ENCODE assay signal across 17 cellular contexts in genomic region chr2:234240917-234241316, GRCh38.
DNase-seq lines count a peak whose midpoint lies in the region; ATAC-seq and TF ChIP-seq lines count a peak whose summit lies in the region.
"Had no signal": no experiment of that assay in that cellular context is flagged by ENCODE, and none has a peak within 500 bp of the region (broad histone marks: within the 10 kb centered on the region; RNA-seq: fewer than 3 reads in every experiment).

No MANE protein-coding gene starts in this region.

- no peaks in the 10 kb centered on the region for H4K20me1 ChIP-seq in PC-3 (ENCODE audit: low read length)
- H4K20me1 ChIP-seq in osteoblast (ENCODE audit: insufficient read depth, low read length) = no peaks in the 10 kb centered on the region
- H4K20me1 ChIP-seq in Karpas-422 (ENCODE audit: insufficient read depth, low read depth, low read length) = no peaks in the 10 kb centered on the region
- H4K20me1 ChIP-seq in hepatocyte (ENCODE audit: insufficient read depth, poor library complexity, severe bottlenecking) = no peaks in the 10 kb centered on the region

- H3K4me1 ChIP-seq in PC-3 (ENCODE audit: insufficient read depth, low read length) (peaks cover 53% of the 10 kb centered on the region), osteoblast (ENCODE audit: insufficient read depth, low read length) (peaks cover 43% of the 10 kb centered on the region), Karpas-422 (ENCODE audit: low read length) (no peaks in the 10 kb centered on the region), hepatocyte (ENCODE audit: insufficient read depth) (no peaks in the 10 kb centered on the region)

- POLR2A ChIA-PET in PC-3 (lab: Charles Lee; ENCODE audit: unreplicated experiment) = no interaction called here

- no peaks in the 10 kb centered on the region for H3K79me2 ChIP-seq in PC-3 (ENCODE audit: low read length)
- H3K79me2 ChIP-seq in osteoblast (ENCODE audit: insufficient read depth, low read length) = no peaks in the 10 kb centered on the region
- no peaks in the 10 kb centered on the region for H3K79me2 ChIP-seq in Karpas-422 (ENCODE audit: low read length)
- H3K79me2 ChIP-seq in hepatocyte = no peaks in the 10 kb centered on the region

- H3K9me3 ChIP-seq in PC-3 (ENCODE audit: low read length) (0 out of 2 replicates have a peak, but pooled peaks cover 7% of the 10 kb centered on the region), osteoblast (ENCODE audit: low read depth, low read length) (no peaks in the 10 kb centered on the region), Karpas-422 (ENCODE audit: low read length) (no peaks in the 10 kb centered on the region), hepatocyte (ENCODE audit: low read depth) (no peaks in the 10 kb centered on the region)

- H3K27ac ChIP-seq in PC-3 (ENCODE audit: low read length) (peak overlapping the region; percentile 99), epithelial cell of prostate (peak overlapping the region; percentile 94), osteoblast (ENCODE audit: low read depth, low read length) (peak overlapping the region; percentile 65), Karpas-422 (ENCODE audit: low read length) (no peak overlapping the region), hepatocyte (no peak overlapping the region)

- ATAC-seq in PC-3 (peak; percentile 9), HG03175 (IDR thresholded peaks at IDR 0.05; ENCODE audit: unreplicated experiment) (no peak)

- H2AFZ ChIP-seq in PC-3 (ENCODE audit: low read length) (no peak overlapping the region), osteoblast (ENCODE audit: low read length) (peak overlapping the region; percentile 54), Karpas-422 (ENCODE audit: low read length) (no peak overlapping the region), hepatocyte (no peak overlapping the region)

- H3K27me3 ChIP-seq in PC-3 (ENCODE audit: low read length) = no peaks in the 10 kb centered on the region
- H3K27me3 ChIP-seq in osteoblast (ENCODE audit: insufficient read depth, low read length) = no peaks in the 10 kb centered on the region
- H3K27me3 ChIP-seq in Karpas-422 (ENCODE audit: low read length) = no peaks in the 10 kb centered on the region
- H3K27me3 ChIP-seq in hepatocyte = no peaks in the 10 kb centered on the region

- CTCF ChIA-PET in PC-3 (lab: Charles Lee) = no interaction called here

- DNase-seq in Daoy (ENCODE audit: low read depth) = peak; percentile 90
- peak; percentile 65 for DNase-seq in PC-3
- no peak for DNase-seq in epithelial cell of prostate (ENCODE audit: low read depth, low spot score)
- DNase-seq in osteoblast (ENCODE audit: insufficient read length, low spot score, missing footprints) = peak; percentile 62
- DNase-seq in Karpas-422 = no peak
- no peak for DNase-seq in SW 1271 (lab: John Stamatoyannopoulos, UW)
- no peak for DNase-seq in hepatocyte (ENCODE audit: low spot score)
- DNase-seq: activated naive CD4-positive, alpha-beta T cell; C1 segment of cervical spinal cord; effector CD4-positive, alpha-beta T cell; islet precursor cell; NCI-H1436; NCI-H2227 treated with DMSO at 0.1 percent for 48 hours; posterior cingulate gyrus; stimulated activated CD4-positive, alpha-beta T cell treated with anti-CD3 and anti-CD28 coated beads, Interleukin-15, amount 100 ng/mL, for 24 hours; substantia nigra had no signal

- no peaks in the 10 kb centered on the region for H3K9me2 ChIP-seq in PC-3 (replicated peaks; ENCODE audit: low read length)
- no peaks in the 10 kb centered on the region for H3K9me2 ChIP-seq in Karpas-422 (replicated peaks; ENCODE audit: insufficient read depth, low read length)
- H3K9me2 ChIP-seq in hepatocyte (replicated peaks; ENCODE audit: insufficient read depth) = no peaks in the 10 kb centered on the region

- 82% methylated on average over 2 of the region's 2 CpGs for WGBS in hepatocyte (ENCODE audit: low lambda C conversion rate, missing lambda C conversion rate)

- TF ChIP-seq CTCF in PC-3 (conservative IDR thresholded peaks at IDR 0.05; ENCODE audit: low read depth, low read length) (no peak), osteoblast (IDR thresholded peaks at IDR 0.05; ENCODE audit: extremely low read depth, low read depth, low read length) (no peak), hepatocyte (IDR thresholded peaks at IDR 0.05; ENCODE audit: poor library complexity) (no peak)

- intact Hi-C loops in PC-3 (cut with micrococcal nuclease) = loop anchor here (2.0 kb wide), 1 partner anchor 16 kb away; no protein-coding TSS in a partner anchor

- H3K36me3 ChIP-seq in PC-3 (ENCODE audit: low read depth, low read length) (no peaks in the 10 kb centered on the region; the same call in 1 of the 2 replicates), osteoblast (ENCODE audit: insufficient read depth, low read length) (no peaks in the 10 kb centered on the region), Karpas-422 (ENCODE audit: insufficient read depth, low read length) (no peaks in the 10 kb centered on the region), hepatocyte (replicated peaks; ENCODE audit: insufficient read depth, low read depth) (no peaks in the 10 kb centered on the region)

- H3K4me3 ChIP-seq in PC-3 (ENCODE audit: low read length) (no peak overlapping the region), osteoblast (ENCODE audit: insufficient read depth, low read length) (no peak overlapping the region), Karpas-422 (ENCODE audit: low read length) (no peak overlapping the region), hepatocyte (no peak overlapping the region)

- H3F3A ChIP-seq in PC-3 (ENCODE audit: low read length, unreplicated experiment) = peaks cover 8% of the 10 kb centered on the region

- H3K9ac ChIP-seq in PC-3 (ENCODE audit: low read length) (peak overlapping the region; percentile 80), Karpas-422 (ENCODE audit: low read length) (no peak overlapping the region)

- H3K4me2 ChIP-seq in PC-3 (ENCODE audit: low read length) = peak overlapping the region; percentile 52
- H3K4me2 ChIP-seq in osteoblast (ENCODE audit: insufficient read depth, low read length) = peak overlapping the region; percentile 48
- H3K4me2 ChIP-seq in Karpas-422 (ENCODE audit: low read depth, low read length, poor library complexity, severe bottlenecking) = no peak overlapping the region
- H3K4me2 ChIP-seq in hepatocyte = no peak overlapping the region

- BruUV-seq in PC-3 (replicated peaks; lab: Mats Ljungman, UMichigan) = no TSS peak

Comparison
In these comparisons a context has a peak if more than half of its experiments do, and no peak if none do; other contexts are left out.
1. DNase-seq: peak in Daoy (single experiment), PC-3 (single experiment) and osteoblast (single experiment); none in epithelial cell of prostate (single experiment), Karpas-422 (single experiment), SW 1271 (0 of 2) and hepatocyte (single experiment).
2. H3K27ac ChIP-seq: peak in PC-3 (single experiment), epithelial cell of prostate (single experiment) and osteoblast (single experiment); none in Karpas-422 (single experiment) and hepatocyte (single experiment).
3. H3K4me2 ChIP-seq: peak in PC-3 (single experiment) and osteoblast (single experiment); none in Karpas-422 (single experiment) and hepatocyte (single experiment).